ENCODE assay signal across 8 cellular contexts in genomic region chr16:47460301-47460754, GRCh38. TPM values are rescaled to one million over a fixed set of nuclear protein-coding genes. Genes with fewer than 3 reads are reported as not detected.
DNase-seq lines count a peak whose midpoint lies in the region; ATAC-seq, FAIRE-seq and TF ChIP-seq lines count a peak whose summit lies in the region.

No MANE protein-coding gene starts in this region.

- peaks cover 32% of the 10 kb centered on the region for H3K79me2 ChIP-seq in keratinocyte (ENCODE audit: control insufficient read depth, insufficient read depth, low read length)

- peak overlapping the region; percentile 87 for H3K9ac ChIP-seq in keratinocyte (ENCODE audit: control insufficient read depth, extremely low read depth, insufficient read depth, low read length)

- DNase-seq in A673 (ENCODE audit: low spot score) = no peak
- DNase-seq in H7 = no peak
- DNase-seq in keratinocyte (ENCODE audit: low read depth, low spot score) = no peak
- no peak for DNase-seq in amniotic stem cell (lab: John Stamatoyannopoulos, UW)
- no peak for DNase-seq in SIG-M5 treated with dmso at 0.1 percent for 504 hours (lab: John Stamatoyannopoulos, UW; ENCODE audit: unreplicated experiment)

- H3K4me2 ChIP-seq in keratinocyte (ENCODE audit: control insufficient read depth, extremely low read depth, insufficient read depth, low read depth, low read length) = peak overlapping the region; percentile 99

- no peaks in the 10 kb centered on the region for H3K9me1 ChIP-seq in keratinocyte (ENCODE audit: control insufficient read depth, extremely low read depth, insufficient read depth, low read length)

- H3K9me3 ChIP-seq in A673 (ENCODE audit: low read depth, low read length, poor library complexity, severe bottlenecking) (no peaks in the 10 kb centered on the region), keratinocyte (ENCODE audit: control insufficient read depth, low read depth, low read length) (no peaks in the 10 kb centered on the region)

- BruUV-seq in A673 (replicated peaks; lab: Mats Ljungman, UMichigan) = no TSS peak

- no peak for FAIRE-seq in keratinocyte (lab: Jason Lieb, UNC)

- H3K27ac ChIP-seq in A673 (ENCODE audit: low read depth, low read length, poor library complexity, severe bottlenecking) (peak overlapping the region; percentile 97), angular gyrus (ENCODE audit: low read depth, low read length) (peak overlapping the region; percentile 93), keratinocyte (ENCODE audit: control insufficient read depth, insufficient read depth, low read length) (peak overlapping the region; percentile 85), temporal lobe (ENCODE audit: low read depth, low read length) (peak overlapping the region; percentile 80)

- peak overlapping the region; percentile 92 for H2AFZ ChIP-seq in keratinocyte (ENCODE audit: control insufficient read depth, low read length)

- TF ChIP-seq CTCF in A673 (conservative IDR thresholded peaks at IDR 0.05; ENCODE audit: low read depth, low read length) (no peak), keratinocyte (optimal IDR thresholded peaks at IDR 0.05 in 1 of 3, IDR thresholded peaks at IDR 0.05 in 1 of 3, conservative IDR thresholded peaks at IDR 0.05 in 1 of 3; ENCODE audit: extremely low read depth in 1 of 3, insufficient read depth in 2 of 3, low read length in 3 of 3) (no peak)

- intact Hi-C loops in A673 (cut with micrococcal nuclease; ENCODE audit: unreplicated experiment) = loop anchor here (10.0 kb wide), 1 partner anchor 316 kb away; the partner anchor contains the start of gene NETO2

- ATAC-seq in GM21529 (IDR thresholded peaks at IDR 0.05; ENCODE audit: unreplicated experiment) = no peak

- H3K36me3 ChIP-seq in A673 (ENCODE audit: insufficient read depth, low read length, poor library complexity, severe bottlenecking) (peaks cover 5% of the 10 kb centered on the region), H7 (replicated peaks; ENCODE audit: control insufficient read depth, insufficient read depth, low read length) (no peaks in the 10 kb centered on the region), keratinocyte (ENCODE audit: control insufficient read depth in 2 of 2, extremely low read depth in 1 of 2, insufficient read depth in 2 of 2, low read length in 2 of 2) (peaks cover 0 to 3% of the 10 kb centered on the region in 2 experiments)

- H3K4me1 ChIP-seq in A673 (ENCODE audit: insufficient read depth, low read length, poor library complexity, severe bottlenecking) (peaks cover 24% of the 10 kb centered on the region), keratinocyte (ENCODE audit: control insufficient read depth, extremely low read depth, insufficient read depth, low read length) (peaks cover 34% of the 10 kb centered on the region)

- POLR2A ChIA-PET in A673 (lab: Charles Lee; ENCODE audit: low non-redundant PET) = interaction anchor here (0.7 kb wide), 1 partner anchor 10 kb away, joined by 4 read pairs; no protein-coding TSS in a partner anchor

- no peaks in the 10 kb centered on the region for H3K27me3 ChIP-seq in A673 (replicated peaks; ENCODE audit: insufficient read depth, low read depth, low read length, poor library complexity)
- no peaks in the 10 kb centered on the region for H3K27me3 ChIP-seq in H7 (ENCODE audit: control insufficient read depth, insufficient read depth, low read length)
- H3K27me3 ChIP-seq in keratinocyte (ENCODE audit: control insufficient read depth, extremely low read depth, insufficient read depth, low read length) = no peaks in the 10 kb centered on the region

- no peaks in the 10 kb centered on the region for H4K20me1 ChIP-seq in keratinocyte (ENCODE audit: control insufficient read depth, extremely low read depth, insufficient read depth, low read length)

- dilution Hi-C loops in keratinocyte (cut with MboI; ENCODE audit: extremely low pct_ligation_motif_present, low sequenced_read_pairs) = no loop called here

- peak overlapping the region; percentile 78 for H3K4me3 ChIP-seq in A673 (ENCODE audit: low read depth, low read length, poor library complexity, severe bottlenecking)
- peak overlapping the region; percentile 96 for H3K4me3 ChIP-seq in H7 (ENCODE audit: insufficient read depth, low read depth, low read length)
- peak overlapping the region; percentile 82 to 98 (median 96) for H3K4me3 ChIP-seq in keratinocyte (ENCODE audit: control insufficient read depth in 2 of 3, extremely low read depth in 1 of 3, insufficient read depth in 2 of 3, low read depth in 1 of 3, low read length in 3 of 3)

- CTCF ChIA-PET in A673 (lab: Charles Lee) = no interaction called here

RNA-seq across cellular contexts. Expression of gene ITFG1, which starts 0.5 kb away (rescaled TPM):
- 39.6 and 40.1 TPM in 2 replicates for total RNA-seq in A673 (2021)
- total RNA-seq in H7 (2014; rRNA removed; shearing (Covaris generic)) = 28.1 and 37.6 TPM in 2 replicates
- 43.2 to 83.8 TPM (median 75.8 TPM) in 3 replicates for polyA plus RNA-seq in keratinocyte
- 27.8 TPM for polyA plus RNA-seq in keratinocyte (2011; ENCODE audit: low read depth)
- 31.0 and 72.4 TPM in 2 replicates for polyA plus RNA-seq in keratinocyte (2011; cell fraction: cytosol; rRNA removed)
- 90.6 and 103 TPM in 2 replicates for polyA plus RNA-seq in keratinocyte (2011; cell fraction: nucleus; rRNA removed)
- polyA plus RNA-seq in keratinocyte (2012; ENCODE audit: low replicate concordance) = 34.4 and 48.0 TPM in 2 replicates
- polyA minus RNA-seq in keratinocyte = 5.4 to 52.9 TPM (median 29.7 TPM) in 3 replicates
- 32.6 TPM for polyA minus RNA-seq in keratinocyte (2011; cell fraction: cytosol; rRNA and poly(A)+ RNA removed)
- 51.4 and 83.8 TPM in 2 replicates for polyA minus RNA-seq in keratinocyte (2011; cell fraction: nucleus; rRNA and poly(A)+ RNA removed)
- total RNA-seq in temporal lobe = 136 TPM

RNA-seq across cellular contexts. Expression of gene PHKB, which starts 0.8 kb away (rescaled TPM):
- 50.6 and 62.4 TPM in 2 replicates for total RNA-seq in A673 (2021)
- total RNA-seq in H7 (2014; rRNA removed; shearing (Covaris generic)) = 27.5 and 38.5 TPM in 2 replicates
- polyA plus RNA-seq in keratinocyte = 56.7 to 71.7 TPM (median 60.9 TPM) in 3 replicates
- 35.6 TPM for polyA plus RNA-seq in keratinocyte (2011; ENCODE audit: low read depth)
- 42.3 and 62.8 TPM in 2 replicates for polyA plus RNA-seq in keratinocyte (2011; cell fraction: cytosol; rRNA removed)
- polyA plus RNA-seq in keratinocyte (2011; cell fraction: nucleus; rRNA removed) = 64.0 and 78.9 TPM in 2 replicates
- polyA plus RNA-seq in keratinocyte (2012; ENCODE audit: low replicate concordance) = 22.6 and 49.3 TPM in 2 replicates
- polyA minus RNA-seq in keratinocyte = 55.4 to 151 TPM (median 92.3 TPM) in 3 replicates
- 50.5 TPM for polyA minus RNA-seq in keratinocyte (2011; cell fraction: cytosol; rRNA and poly(A)+ RNA removed)
- 67.1 and 141 TPM in 2 replicates for polyA minus RNA-seq in keratinocyte (2011; cell fraction: nucleus; rRNA and poly(A)+ RNA removed)
- total RNA-seq in temporal lobe = 116 TPM
